18 cellular contexts compared by ENCODE assay signal in the genomic region with DNA sequence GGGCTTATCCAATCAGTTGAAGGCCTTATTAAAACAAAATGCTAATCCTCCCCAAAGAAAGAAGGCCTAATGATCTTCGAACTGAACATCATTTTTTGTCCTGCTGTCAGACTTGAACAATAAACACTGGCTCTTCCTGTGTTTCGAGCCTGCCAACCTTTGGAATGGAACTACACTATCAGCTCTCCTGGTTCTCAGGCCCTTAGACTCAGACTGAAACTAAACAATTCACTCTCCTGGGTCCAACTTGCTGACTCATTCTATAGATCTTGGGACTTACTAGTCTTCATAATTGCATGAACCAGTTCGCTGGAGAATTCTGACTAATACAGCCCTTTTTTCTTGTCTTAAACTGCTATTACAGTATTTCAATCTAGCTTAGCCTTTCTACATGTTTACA.
A peak's percentile ranks its signal among the peaks of the same experiment; 100 is the strongest.
DNase-seq lines count a peak whose midpoint lies in the region; TF ChIP-seq lines count a peak whose summit lies in the region.
"Had no signal": no experiment of that assay in that cellular context is flagged by ENCODE, and none has a peak within 500 bp of the region (broad histone marks: within the 10 kb centered on the region; RNA-seq: fewer than 3 reads in every experiment).

No MANE protein-coding gene starts in this region.

- H3K4me3 ChIP-seq in astrocyte of the spinal cord (ENCODE audit: low read depth, low read length) (no peak overlapping the region), foreskin fibroblast (ENCODE audit: low read depth in 1 of 2, low read length in 2 of 2) (no peak overlapping the region)
- H3K4me3 ChIP-seq: body of pancreas, sigmoid colon, tibial artery had no signal

- in situ Hi-C loops in astrocyte of the spinal cord (cut with HindIII; ENCODE audit: low sequenced_read_pairs) = no loop called here

- DNase-seq in EL (peak; percentile 42), LHCN-M2 (ENCODE audit: low read depth) (peak; percentile 18), astrocyte of the spinal cord (ENCODE audit: low read depth, low spot score) (peak; percentile 37), foreskin fibroblast (peak; percentile 14 to 16), NCI-H526 treated with DMSO at 0.1 percent for 48 hours (lab: John Stamatoyannopoulos, UW) (no peak), NCI-H187 (lab: John Stamatoyannopoulos, UW) (no peak), HK-2 (ENCODE audit: unreplicated experiment) (no peak)
- no peak for DNase-seq in activated CD8-positive, alpha-beta memory T cell treated with anti-CD3 and anti-CD28 coated beads, Interleukin-2, amount 50 U/mL, for 48 hours
- DNase-seq: body of pancreas; effector CD8-positive, alpha-beta T cell; NCI-H1048; NCI-H2029; NCI-H2227 treated with DMSO at 0.1 percent for 48 hours; posterior cingulate gyrus; sigmoid colon; stimulated activated naive CD8-positive, alpha-beta T cell treated with anti-CD3 and anti-CD28 coated beads, Interleukin-15, amount 100 ng/mL, for 72 hours; T-helper 9 cell; tibial artery had no signal

- TF ChIP-seq CTCF in astrocyte of the spinal cord (IDR thresholded peaks at IDR 0.05; ENCODE audit: low read depth, low read length) (no peak), foreskin fibroblast (IDR thresholded peaks at IDR 0.05; ENCODE audit: low read depth, low read length) (no peak)

Comparison
In these comparisons a context has a peak if more than half of its experiments do, and no peak if none do; other contexts are left out.
1. DNase-seq: peak in EL (single experiment), LHCN-M2 (single experiment), astrocyte of the spinal cord (single experiment) and foreskin fibroblast (2 of 2); none in NCI-H526 treated with DMSO at 0.1 percent for 48 hours (single experiment), activated CD8-positive, alpha-beta memory T cell treated with anti-CD3 and anti-CD28 coated beads, Interleukin-2, amount 50 U/mL, for 48 hours (single experiment), NCI-H187 (0 of 2) and HK-2 (single experiment).